ENCODE assay signal across 19 cellular contexts in genomic region chr19:33467851-33468250, GRCh38.
"Had no signal": no experiment of that assay in that cellular context is flagged by ENCODE, and none has a peak within 500 bp of the region (broad histone marks: within the 10 kb centered on the region; RNA-seq: fewer than 3 reads in every experiment).

No MANE protein-coding gene starts in this region.

- H3K4me3 Mint-ChIP-seq: activated B cell treated with CpG ODN at 0.5 μM for 24 hours; activated CD4-positive, alpha-beta memory T cell treated with anti-CD3 and anti-CD28 coated beads, Interleukin-2, amount 10 ng/mL, durations not matched to agents 7 days and 5 days; activated naive CD4-positive, alpha-beta T cell treated with anti-CD3 and anti-CD28 coated beads, Interleukin-2, amount 50 U/mL, for 24 hours; memory B cell; nephron; stimulated activated effector memory CD8-positive, alpha-beta T cell treated with anti-CD3 and anti-CD28 coated beads, Interleukin-12 subunit alpha, Interleukin-12 subunit beta, amount 100 ng/mL, for 72 hours; stimulated activated naive CD8-positive, alpha-beta T cell treated with anti-CD3 and anti-CD28 coated beads, Interleukin-15, amount 100 ng/mL, for 72 hours; T-helper 1 cell treated with Interleukin-12 subunit alpha and Interleukin-12 subunit beta and Interleukin-4 antibody, amounts not matched to agents 30 μg/mL and 1 μg/mL, for 36 hours had no signal

- H3K4me2 ChIP-seq: hepatocyte had no signal

- H2AFZ ChIP-seq: hepatocyte had no signal

- H3K36me3 ChIP-seq: cardiac muscle cell, prostate gland had no signal

- H3K9me3 ChIP-seq: body of pancreas, prostate gland, tibial artery had no signal

- H3K27me3 Mint-ChIP-seq: activated B cell treated with CpG ODN at 0.5 μM for 24 hours; activated CD4-positive, alpha-beta memory T cell treated with anti-CD3 and anti-CD28 coated beads, Interleukin-2, amount 10 ng/mL, durations not matched to agents 7 days and 5 days; activated naive CD4-positive, alpha-beta T cell treated with anti-CD3 and anti-CD28 coated beads, Interleukin-2, amount 50 U/mL, for 24 hours; memory B cell; stimulated activated naive CD8-positive, alpha-beta T cell treated with anti-CD3 and anti-CD28 coated beads, Interleukin-15, amount 100 ng/mL, for 72 hours had no signal

- H3K79me2 ChIP-seq: hepatocyte had no signal

- H3K4me3 ChIP-seq: body of pancreas, cardiac muscle cell, hepatocyte, prostate gland, tibial artery had no signal

- ATAC-seq: body of pancreas; stimulated activated effector memory CD8-positive, alpha-beta T cell treated with anti-CD3 and anti-CD28 coated beads, Interleukin-12 subunit alpha, Interleukin-12 subunit beta, amount 100 ng/mL, for 72 hours; stimulated activated naive CD8-positive, alpha-beta T cell treated with anti-CD3 and anti-CD28 coated beads, Interleukin-15, amount 100 ng/mL, for 72 hours had no signal

- H3K27ac Mint-ChIP-seq: activated B cell treated with CpG ODN at 0.5 μM for 24 hours; activated CD4-positive, alpha-beta memory T cell treated with anti-CD3 and anti-CD28 coated beads, Interleukin-2, amount 10 ng/mL, durations not matched to agents 7 days and 5 days; activated naive CD4-positive, alpha-beta T cell treated with anti-CD3 and anti-CD28 coated beads, Interleukin-2, amount 50 U/mL, for 24 hours; memory B cell; stimulated activated effector memory CD8-positive, alpha-beta T cell treated with anti-CD3 and anti-CD28 coated beads, Interleukin-12 subunit alpha, Interleukin-12 subunit beta, amount 100 ng/mL, for 72 hours; stimulated activated naive CD8-positive, alpha-beta T cell treated with anti-CD3 and anti-CD28 coated beads, Interleukin-15, amount 100 ng/mL, for 72 hours; T-helper 1 cell treated with Interleukin-12 subunit alpha and Interleukin-12 subunit beta and Interleukin-4 antibody, amounts not matched to agents 30 μg/mL and 1 μg/mL, for 36 hours had no signal

- H3K27me3 ChIP-seq: body of pancreas, cardiac muscle cell, hepatocyte, tibial artery had no signal

- DNase-seq: activated B cell treated with CpG ODN at 0.5 μM for 24 hours; activated CD4-positive, alpha-beta memory T cell treated with anti-CD3 and anti-CD28 coated beads, Interleukin-2, amount 10 ng/mL, durations not matched to agents 7 days and 5 days; activated CD4-positive, alpha-beta T cell treated with anti-CD3 and anti-CD28 coated beads for 48 hours; activated gamma-delta T cell treated with Interleukin-2 at 50 U/mL for 16 hours; body of pancreas; dermis blood vessel endothelial cell; effector CD8-positive, alpha-beta T cell; foreskin melanocyte; stimulated activated CD4-positive, alpha-beta T cell treated with anti-CD3 and anti-CD28 coated beads, Interleukin-1b, Interleukin-23, amount 100 ng/mL, for 48 hours; stimulated activated naive CD8-positive, alpha-beta T cell treated with anti-CD3 and anti-CD28 coated beads, Interleukin-15, amount 100 ng/mL, for 72 hours had no signal

- H3K9me3 Mint-ChIP-seq: activated B cell treated with CpG ODN at 0.5 μM for 24 hours; activated CD4-positive, alpha-beta memory T cell treated with anti-CD3 and anti-CD28 coated beads, Interleukin-2, amount 10 ng/mL, durations not matched to agents 7 days and 5 days; activated naive CD4-positive, alpha-beta T cell treated with anti-CD3 and anti-CD28 coated beads, Interleukin-2, amount 50 U/mL, for 24 hours; memory B cell; nephron; stimulated activated effector memory CD8-positive, alpha-beta T cell treated with anti-CD3 and anti-CD28 coated beads, Interleukin-12 subunit alpha, Interleukin-12 subunit beta, amount 100 ng/mL, for 72 hours; stimulated activated naive CD8-positive, alpha-beta T cell treated with anti-CD3 and anti-CD28 coated beads, Interleukin-15, amount 100 ng/mL, for 72 hours; T-helper 1 cell treated with Interleukin-12 subunit alpha and Interleukin-12 subunit beta and Interleukin-4 antibody, amounts not matched to agents 30 μg/mL and 1 μg/mL, for 36 hours had no signal

- H3K4me1 Mint-ChIP-seq: activated B cell treated with CpG ODN at 0.5 μM for 24 hours; activated naive CD4-positive, alpha-beta T cell treated with anti-CD3 and anti-CD28 coated beads, Interleukin-2, amount 50 U/mL, for 24 hours; memory B cell; stimulated activated naive CD8-positive, alpha-beta T cell treated with anti-CD3 and anti-CD28 coated beads, Interleukin-15, amount 100 ng/mL, for 72 hours had no signal

- H3K27ac ChIP-seq: body of pancreas, cardiac muscle cell, hepatocyte, prostate gland, tibial artery had no signal

- H3K36me3 Mint-ChIP-seq: activated naive CD4-positive, alpha-beta T cell treated with anti-CD3 and anti-CD28 coated beads, Interleukin-2, amount 50 U/mL, for 24 hours; stimulated activated effector memory CD8-positive, alpha-beta T cell treated with anti-CD3 and anti-CD28 coated beads, Interleukin-12 subunit alpha, Interleukin-12 subunit beta, amount 100 ng/mL, for 72 hours had no signal

- H3K4me1 ChIP-seq: body of pancreas, prostate gland, tibial artery had no signal
